31 cellular contexts compared by ENCODE assay signal in the genomic region with DNA sequence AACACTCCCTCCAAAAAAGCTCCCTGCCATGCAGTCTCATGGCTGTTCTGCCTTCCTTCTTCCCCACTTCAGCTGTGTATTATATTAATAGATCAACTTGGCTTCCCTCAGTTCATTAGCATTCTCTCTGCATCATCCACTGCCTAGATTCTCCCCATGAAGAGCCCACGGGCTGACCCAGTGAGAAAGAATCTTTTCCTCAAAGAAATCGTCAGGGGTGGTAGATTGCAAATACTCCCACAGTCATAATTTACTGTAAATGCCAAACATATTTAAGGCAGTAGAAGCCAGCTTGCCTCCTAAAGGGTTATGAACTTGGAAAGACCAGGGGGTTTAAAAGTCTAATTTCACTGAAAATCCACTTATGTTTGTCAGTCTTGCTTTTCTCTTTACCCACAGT. TPM values are rescaled to one million over a fixed set of nuclear protein-coding genes. Genes with fewer than 3 reads are reported as not detected.
"Had no signal": no experiment of that assay in that cellular context is flagged by ENCODE, and none has a peak within 500 bp of the region (broad histone marks: within the 10 kb centered on the region; RNA-seq: fewer than 3 reads in every experiment).

No MANE protein-coding gene starts in this region.

- H3K27ac Mint-ChIP-seq: effector memory CD8-positive, alpha-beta T cell; mesothelial cell of epicardium; naive thymus-derived CD8-positive, alpha-beta T cell; stimulated activated naive B cell treated with anti-CD40 and anti-IgM and Interleukin-4, amounts not matched to agents 10 μg/mL and 1 μg/mL and 100 μg/mL, for 72 hours; stimulated activated naive CD8-positive, alpha-beta T cell treated with anti-CD3 and anti-CD28 coated beads, Interleukin-15, Interleukin-2, amounts not matched to agents 100 ng/mL and 50 ng/mL, for 24 hours had no signal

- H3K36me3 Mint-ChIP-seq: mesothelial cell of epicardium; naive thymus-derived CD8-positive, alpha-beta T cell; stimulated activated naive B cell treated with anti-CD40 and anti-IgM and Interleukin-4, amounts not matched to agents 10 μg/mL and 1 μg/mL and 100 μg/mL, for 72 hours had no signal

- H3K4me3 ChIP-seq: esophagus squamous epithelium, heart right ventricle, left lung, mucosa of descending colon, ovary, psoas muscle, sigmoid colon, skin epidermis, spleen, thoracic aorta, tibial nerve, upper lobe of right lung, uterus had no signal

- H3K9me3 ChIP-seq: esophagus squamous epithelium, left lung, mucosa of descending colon, ovary, psoas muscle, sigmoid colon, thoracic aorta, tibial nerve, upper lobe of right lung, uterus had no signal

- H3K4me1 ChIP-seq: heart right ventricle, left lung, psoas muscle, sigmoid colon, spleen, tibial nerve, upper lobe of right lung, uterus had no signal

- FAIRE-seq: endometrium, islet of Langerhans had no signal

- H3K27me3 ChIP-seq: esophagus squamous epithelium, heart right ventricle, left lung, ovary, sigmoid colon, spleen, upper lobe of right lung, uterus had no signal

- H3K27ac ChIP-seq: esophagus squamous epithelium, heart right ventricle, left lung, ovary, psoas muscle, skin epidermis, thoracic aorta, tibial nerve, upper lobe of right lung, uterus had no signal

- H3K4me1 Mint-ChIP-seq: naive thymus-derived CD8-positive, alpha-beta T cell; stimulated activated naive B cell treated with anti-CD40 and anti-IgM and Interleukin-4, amounts not matched to agents 10 μg/mL and 1 μg/mL and 100 μg/mL, for 72 hours had no signal

- DNase-seq: cortex of kidney; effector memory CD8-positive, alpha-beta T cell; erythroblast; esophagus squamous epithelium; foreskin melanocyte; glutamatergic neuron; heart right ventricle; hippocampal formation; left cardiac atrium; left lung; mesenchymal stem cell; mucosa of descending colon; naive thymus-derived CD8-positive, alpha-beta T cell; occipital lobe; ovary; posterior cingulate gyrus; psoas muscle; right cardiac atrium; sigmoid colon; spleen; stimulated activated CD4-positive, alpha-beta T cell treated with anti-CD3 and anti-CD28 coated beads, Interleukin-4, amount 100 ng/mL, for 4 hours; stimulated activated naive B cell treated with anti-CD40 and anti-IgM and Interleukin-4, amounts not matched to agents 10 μg/mL and 1 μg/mL and 100 μg/mL, for 72 hours; upper lobe of right lung; uterus had no signal

- H3K36me3 ChIP-seq: esophagus squamous epithelium, heart right ventricle, left lung, ovary, sigmoid colon, spleen, thoracic aorta, tibial nerve, upper lobe of right lung, uterus had no signal

- H3K9me3 Mint-ChIP-seq: stimulated activated naive CD8-positive, alpha-beta T cell treated with anti-CD3 and anti-CD28 coated beads, Interleukin-15, Interleukin-2, amounts not matched to agents 100 ng/mL and 50 ng/mL, for 24 hours had no signal

- H3K4me3 Mint-ChIP-seq: effector memory CD8-positive, alpha-beta T cell; mesothelial cell of epicardium; naive thymus-derived CD8-positive, alpha-beta T cell; stimulated activated naive B cell treated with anti-CD40 and anti-IgM and Interleukin-4, amounts not matched to agents 10 μg/mL and 1 μg/mL and 100 μg/mL, for 72 hours; stimulated activated naive CD8-positive, alpha-beta T cell treated with anti-CD3 and anti-CD28 coated beads, Interleukin-15, Interleukin-2, amounts not matched to agents 100 ng/mL and 50 ng/mL, for 24 hours had no signal

- ATAC-seq: effector memory CD8-positive, alpha-beta T cell; heart right ventricle; left cardiac atrium; left lung; mucosa of descending colon; naive thymus-derived CD8-positive, alpha-beta T cell; psoas muscle; right cardiac atrium; stimulated activated naive B cell treated with anti-CD40 and anti-IgM and Interleukin-4, amounts not matched to agents 10 μg/mL and 1 μg/mL and 100 μg/mL, for 72 hours; upper lobe of right lung had no signal

RNA-seq across cellular contexts. Expression of a gene that starts 33.5 kb away (rescaled TPM):
- total RNA-seq: naive thymus-derived CD8-positive, alpha-beta T cell had no signal
